In the genomic region with DNA sequence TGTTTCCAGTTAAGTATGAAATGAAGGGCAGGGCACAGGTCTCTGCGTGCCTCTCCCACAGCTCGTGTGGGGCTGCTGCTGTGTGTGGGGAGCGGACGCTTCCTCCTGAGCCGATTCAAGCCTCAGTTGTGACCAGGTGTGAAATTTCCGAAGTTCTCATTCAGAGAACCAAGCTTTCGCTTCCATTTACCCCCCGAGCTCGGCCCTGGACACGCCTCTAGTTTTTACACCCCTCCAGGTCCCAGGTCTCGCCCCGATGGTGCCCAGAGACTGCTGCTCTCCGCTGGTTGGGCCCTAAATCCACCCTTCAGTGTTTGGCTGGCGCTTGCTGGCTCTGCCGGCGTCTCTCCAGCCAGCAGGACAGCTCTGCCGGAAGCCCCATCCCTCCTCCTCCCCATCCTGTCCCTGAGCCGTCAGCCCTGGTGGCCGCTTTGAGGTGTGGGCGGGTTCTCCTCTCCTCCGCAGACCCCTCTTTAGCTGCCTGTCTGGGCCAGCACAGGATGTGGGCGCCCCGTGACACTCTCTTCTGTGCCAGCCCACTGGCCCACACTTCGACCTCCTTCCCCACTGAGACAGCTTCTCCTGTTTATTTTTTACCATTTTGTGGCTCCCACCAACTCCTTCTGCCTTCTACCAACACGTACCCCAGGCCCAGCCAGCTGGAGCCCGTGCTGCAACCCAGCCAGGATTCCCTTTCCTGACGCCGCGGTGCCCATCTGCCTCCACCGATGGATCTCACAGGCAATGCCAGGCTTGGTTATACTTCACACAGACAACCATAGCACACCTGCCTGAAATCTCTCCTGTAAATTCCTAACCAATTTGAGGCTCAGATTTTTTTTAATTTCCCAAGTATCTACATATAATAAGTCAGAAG, we compare ENCODE assay signal across 8 cellular contexts.
A peak's percentile ranks its signal among the peaks of the same experiment; 100 is the strongest.
DNase-seq lines count a peak whose midpoint lies in the region; ATAC-seq and TF ChIP-seq lines count a peak whose summit lies in the region.

No MANE protein-coding gene starts in this region.

- peak overlapping the region; percentile 74 for H3K4me3 Mint-ChIP-seq in activated CD8-positive, alpha-beta memory T cell treated with anti-CD3 and anti-CD28 coated beads, Interleukin-2, amount 10 ng/mL, durations not matched to agents 7 days and 5 days
- H3K4me3 Mint-ChIP-seq in endothelial cell (ENCODE audit: unreplicated experiment) = no peak overlapping the region

- H3K27me3 Mint-ChIP-seq in activated CD8-positive, alpha-beta memory T cell treated with anti-CD3 and anti-CD28 coated beads, Interleukin-2, amount 10 ng/mL, durations not matched to agents 7 days and 5 days = peaks cover 40% of the 10 kb centered on the region
- H3K27me3 Mint-ChIP-seq in endothelial cell (ENCODE audit: unreplicated experiment) = peaks cover 8% of the 10 kb centered on the region

- peaks cover 7% of the 10 kb centered on the region for H3K36me3 Mint-ChIP-seq in activated CD8-positive, alpha-beta memory T cell treated with anti-CD3 and anti-CD28 coated beads, Interleukin-2, amount 10 ng/mL, durations not matched to agents 7 days and 5 days
- peaks cover 8% of the 10 kb centered on the region for H3K36me3 Mint-ChIP-seq in endothelial cell (ENCODE audit: low read depth, unreplicated experiment)

- DNase-seq in Ammon's horn (ENCODE audit: low spot score) (peak; percentile 32), left kidney (ENCODE audit: low read depth, low spot score) (peak; percentile 80), midbrain (lab: John Stamatoyannopoulos, UW) (no peak), endothelial cell (ENCODE audit: low spot score) (no peak)
- DNase-seq in activated CD8-positive, alpha-beta memory T cell treated with anti-CD3 and anti-CD28 coated beads, Interleukin-2, amount 10 ng/mL, durations not matched to agents 7 days and 5 days = peak; percentile 92
- peak; percentile 72 for DNase-seq in stimulated activated naive CD8-positive, alpha-beta T cell treated with anti-CD3 and anti-CD28 coated beads, Interleukin-15, Interleukin-2, amounts not matched to agents 100 U/mL and 50 U/mL, for 24 hours

- H3K27ac Mint-ChIP-seq in activated CD8-positive, alpha-beta memory T cell treated with anti-CD3 and anti-CD28 coated beads, Interleukin-2, amount 10 ng/mL, durations not matched to agents 7 days and 5 days = peak overlapping the region; percentile 96
- no peak overlapping the region for H3K27ac Mint-ChIP-seq in endothelial cell (ENCODE audit: unreplicated experiment)

- peaks cover 52% of the 10 kb centered on the region for H3K4me1 Mint-ChIP-seq in activated CD8-positive, alpha-beta memory T cell treated with anti-CD3 and anti-CD28 coated beads, Interleukin-2, amount 10 ng/mL, durations not matched to agents 7 days and 5 days
- peaks cover 21% of the 10 kb centered on the region for H3K4me1 Mint-ChIP-seq in endothelial cell (ENCODE audit: unreplicated experiment)

- ATAC-seq in HG02588 (IDR thresholded peaks at IDR 0.05; ENCODE audit: unreplicated experiment) = peak; percentile 54
- ATAC-seq in activated CD8-positive, alpha-beta memory T cell treated with anti-CD3 and anti-CD28 coated beads, Interleukin-2, amount 10 ng/mL, durations not matched to agents 7 days and 5 days = peak; percentile 84
- ATAC-seq in stimulated activated naive CD8-positive, alpha-beta T cell treated with anti-CD3 and anti-CD28 coated beads, Interleukin-15, Interleukin-2, amounts not matched to agents 100 U/mL and 50 U/mL, for 24 hours = peak; percentile 77
- ATAC-seq in GM19023 (IDR thresholded peaks at IDR 0.05; ENCODE audit: unreplicated experiment) = no peak

- CTCF ChIA-PET in activated CD8-positive, alpha-beta memory T cell treated with anti-CD3 and anti-CD28 coated beads, Interleukin-2, amount 10 ng/mL, durations not matched to agents 7 days and 5 days (lab: Charles Lee) = interaction anchor here (0.8 to 2.2 kb wide), 8 partner anchors 59 to 382 kb away, joined by 3 to 10 read pairs (median 4); no protein-coding TSS in a partner anchor

- no peak for TF ChIP-seq CTCF in endothelial cell (IDR thresholded peaks at IDR 0.05; ENCODE audit: unreplicated experiment)

- peaks cover 7% of the 10 kb centered on the region for H3K9me3 Mint-ChIP-seq in activated CD8-positive, alpha-beta memory T cell treated with anti-CD3 and anti-CD28 coated beads, Interleukin-2, amount 10 ng/mL, durations not matched to agents 7 days and 5 days (ENCODE audit: low read depth)
- H3K9me3 Mint-ChIP-seq in endothelial cell (ENCODE audit: unreplicated experiment) = no peaks in the 10 kb centered on the region

Comparison
In these comparisons a context has a peak if more than half of its experiments do, and no peak if none do; other contexts are left out.
1. DNase-seq: peak in Ammon's horn (single experiment), activated CD8-positive, alpha-beta memory T cell treated with anti-CD3 and anti-CD28 coated beads, Interleukin-2, amount 10 ng/mL, durations not matched to agents 7 days and 5 days (single experiment), left kidney (single experiment) and stimulated activated naive CD8-positive, alpha-beta T cell treated with anti-CD3 and anti-CD28 coated beads, Interleukin-15, Interleukin-2, amounts not matched to agents 100 U/mL and 50 U/mL, for 24 hours (single experiment); none in midbrain (single experiment) and endothelial cell (single experiment).